In the genomic region with DNA sequence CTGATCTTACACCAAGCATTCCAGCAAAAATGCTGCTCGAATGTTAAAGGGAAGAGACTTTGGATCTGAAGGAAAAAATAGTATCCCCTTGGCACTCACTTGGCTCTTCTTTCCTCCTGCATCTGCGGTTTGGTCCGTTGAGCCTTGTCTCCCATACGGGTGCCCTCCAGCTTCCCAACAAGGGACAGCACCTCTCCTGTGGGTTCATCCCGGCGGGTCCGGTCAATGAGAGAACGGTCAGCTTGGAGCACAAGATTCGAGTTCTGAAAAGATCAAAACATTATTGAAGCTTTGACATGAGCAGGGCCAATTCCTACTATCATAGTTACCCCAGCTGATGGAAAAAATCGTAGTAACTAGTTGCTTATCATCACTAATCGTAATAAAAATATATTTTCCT, we compare ENCODE assay signal across 8 cellular contexts. TPM values are rescaled to one million over a fixed set of nuclear protein-coding genes. Genes with fewer than 3 reads are reported as not detected.
DNase-seq lines count a peak whose midpoint lies in the region; ATAC-seq and TF ChIP-seq lines count a peak whose summit lies in the region.

No MANE protein-coding gene starts in this region.

- ATAC-seq in GM21515 (IDR thresholded peaks at IDR 0.05; ENCODE audit: unreplicated experiment) (peak; percentile 2), gastrocnemius medialis (no peak)

- peak overlapping the region; percentile 96 for H3K9ac ChIP-seq in SK-N-MC (ENCODE audit: insufficient read length)

- H3K36me3 ChIP-seq in SK-N-MC (ENCODE audit: insufficient read depth, low read length) (peaks cover 49% of the 10 kb centered on the region), gastrocnemius medialis (peaks cover 3 to 40% of the 10 kb centered on the region in 2 donors)

- no peak for TF ChIP-seq POLR2A in gastrocnemius medialis (IDR thresholded peaks at IDR 0.05)

- intact Hi-C loops in gastrocnemius medialis (cut with DNase I; ENCODE audit: low total_unique reads): loop anchor here (1.0 to 5.0 kb wide), 4 partner anchors 31 to 204 kb away; a partner anchor contains a TSS

- no peaks in the 10 kb centered on the region for H3K27me3 ChIP-seq in gastrocnemius medialis

- H3K27ac ChIP-seq in SK-N-MC (no peak overlapping the region), gastrocnemius medialis (peak overlapping the region; percentile 81 to 92 (median 88))

- peaks cover 17 to 18% of the 10 kb centered on the region in 2 donors for H3K4me1 ChIP-seq in gastrocnemius medialis

- in situ Hi-C loops in gastrocnemius medialis (cut with MboI; ENCODE audit: low sequenced_read_pairs in 4 of 4): loop anchor here in 2 of 4 donors (25.0 kb wide), 1 partner anchor 208 kb away; a partner anchor contains a TSS

- DNase-seq in SK-N-MC (ENCODE audit: low read depth, low spot score) (no peak), fibroblast of the aortic adventitia (ENCODE audit: low read depth) (no peak), gastrocnemius medialis (no peak), GM03348 (ENCODE audit: low spot score) (no peak), HuH-7.5 (ENCODE audit: low spot score) (no peak), DMS53 treated with DMSO at 0.1 percent for 48 hours (lab: John Stamatoyannopoulos, UW; ENCODE audit: unreplicated experiment) (no peak)
- no peak for DNase-seq in stimulated activated naive CD4-positive, alpha-beta T cell treated with Interleukin-2 at 50 U/mL for 16 hours (lab: John Stamatoyannopoulos, UW)

- TF ChIP-seq CTCF in fibroblast of the aortic adventitia (IDR thresholded peaks at IDR 0.05; ENCODE audit: insufficient read depth, low read length) (no peak), gastrocnemius medialis (IDR thresholded peaks at IDR 0.05 in 4 of 5, conservative IDR thresholded peaks at IDR 0.05 in 1 of 5) (no peak)

- H3K9me3 ChIP-seq in SK-N-MC (ENCODE audit: low read depth, low read length) (no peaks in the 10 kb centered on the region), gastrocnemius medialis (no peaks in the 10 kb centered on the region)

- H3K4me3 ChIP-seq in SK-N-MC (peak overlapping the region; percentile 98), fibroblast of the aortic adventitia (ENCODE audit: low read depth, low read length) (peak overlapping the region; percentile 99), gastrocnemius medialis (peak overlapping the region; percentile 83 to 95 (median 89))

RNA-seq across cellular contexts. Expression of a gene that starts 0.7 kb away (rescaled TPM):
- total RNA-seq in fibroblast of the aortic adventitia (ENCODE audit: low replicate concordance): 28.0 and 39.3 TPM in 2 replicates
- 10 to 100 TPM; 51.1 to 89.8 (median 67.4) TPM for total RNA-seq in gastrocnemius medialis

RNA-seq across cellular contexts. Expression of a gene that starts 20.5 kb away (rescaled TPM):
- 2.5 and 3.4 TPM in 2 replicates for total RNA-seq in fibroblast of the aortic adventitia (ENCODE audit: low replicate concordance)
- 1 to 10 TPM in 1 of 4 donors, under 1 TPM in 2, not detected in 1; 0.75 to 2.1 (median 0.82) TPM for total RNA-seq in gastrocnemius medialis

RNA-seq across cellular contexts. Expression of a gene that starts 31.0 kb away (rescaled TPM):
- total RNA-seq in fibroblast of the aortic adventitia (ENCODE audit: low replicate concordance) (0.57 and 18.7 TPM in 2 replicates), gastrocnemius medialis (1 to 10 TPM in 1 of 4 donors, under 1 TPM in 3; 0.38 to 2.1 (median 0.54) TPM)

RNA-seq across cellular contexts. Expression of a gene that starts 38.6 kb away (rescaled TPM):
- total RNA-seq in fibroblast of the aortic adventitia (ENCODE audit: low replicate concordance): 71.8 and 183 TPM in 2 replicates
- 100 to 1,000 TPM in 1 of 4 donors, 10 to 100 TPM in 3; 73.5 to 102 (median 95.6) TPM for total RNA-seq in gastrocnemius medialis

RNA-seq across cellular contexts. Expression of a gene that starts 38.8 kb away (rescaled TPM):
- total RNA-seq in fibroblast of the aortic adventitia (ENCODE audit: low replicate concordance): 18.6 and 31.6 TPM in 2 replicates
- total RNA-seq in gastrocnemius medialis: 10 to 100 TPM; 27.1 to 38.8 (median 30.9) TPM
